In the genomic region with DNA sequence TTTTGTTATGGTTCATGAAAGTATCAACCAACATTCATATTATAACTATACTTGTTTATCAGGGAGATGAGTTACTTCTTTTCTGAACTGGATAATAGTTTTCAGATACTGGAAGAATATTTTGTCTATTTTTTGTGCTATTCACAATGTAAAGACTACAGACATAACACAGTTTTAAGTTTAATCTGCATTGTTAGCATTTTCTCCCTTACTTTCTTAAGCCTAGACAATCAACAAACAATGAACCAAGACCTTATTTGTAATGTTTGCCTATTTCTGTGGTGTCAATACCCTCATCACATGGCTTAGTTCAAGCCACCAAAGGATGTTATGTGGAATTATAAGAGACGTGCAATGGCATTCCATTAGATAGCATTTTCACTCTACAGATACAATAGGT, we compare ENCODE assay signal across 3 cellular contexts.
TF ChIP-seq lines count a peak whose summit lies in the region.

No MANE protein-coding gene starts in this region.

TF ChIP-seq in HepG2, 621 proteins besides CTCF, POLR2A, EP300 and RAD21 (continued from another document):
- TF ChIP-seq, protein P1, sequence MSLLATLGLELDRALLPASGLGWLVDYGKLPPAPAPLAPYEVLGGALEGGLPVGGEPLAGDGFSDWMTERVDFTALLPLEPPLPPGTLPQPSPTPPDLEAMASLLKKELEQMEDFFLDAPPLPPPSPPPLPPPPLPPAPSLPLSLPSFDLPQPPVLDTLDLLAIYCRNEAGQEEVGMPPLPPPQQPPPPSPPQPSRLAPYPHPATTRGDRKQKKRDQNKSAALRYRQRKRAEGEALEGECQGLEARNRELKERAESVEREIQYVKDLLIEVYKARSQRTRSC (CRISPR knock-in tag; IDR thresholded peaks at IDR 0.05; ENCODE audit: low read depth) = no peak
- TF ChIP-seq MAFK (conservative IDR thresholded peaks at IDR 0.05 in 1 of 2, IDR thresholded peaks at IDR 0.05 in 1 of 2; ENCODE audit: low read length in 2 of 2) = peak; percentile 14 to 45; a peak in 2 of 4 replicates
- TF ChIP-seq, protein P2, sequence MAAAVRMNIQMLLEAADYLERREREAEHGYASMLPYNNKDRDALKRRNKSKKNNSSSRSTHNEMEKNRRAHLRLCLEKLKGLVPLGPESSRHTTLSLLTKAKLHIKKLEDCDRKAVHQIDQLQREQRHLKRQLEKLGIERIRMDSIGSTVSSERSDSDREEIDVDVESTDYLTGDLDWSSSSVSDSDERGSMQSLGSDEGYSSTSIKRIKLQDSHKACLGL (CRISPR knock-in tag; IDR thresholded peaks at IDR 0.05) = no peak
- TF ChIP-seq, protein P3, sequence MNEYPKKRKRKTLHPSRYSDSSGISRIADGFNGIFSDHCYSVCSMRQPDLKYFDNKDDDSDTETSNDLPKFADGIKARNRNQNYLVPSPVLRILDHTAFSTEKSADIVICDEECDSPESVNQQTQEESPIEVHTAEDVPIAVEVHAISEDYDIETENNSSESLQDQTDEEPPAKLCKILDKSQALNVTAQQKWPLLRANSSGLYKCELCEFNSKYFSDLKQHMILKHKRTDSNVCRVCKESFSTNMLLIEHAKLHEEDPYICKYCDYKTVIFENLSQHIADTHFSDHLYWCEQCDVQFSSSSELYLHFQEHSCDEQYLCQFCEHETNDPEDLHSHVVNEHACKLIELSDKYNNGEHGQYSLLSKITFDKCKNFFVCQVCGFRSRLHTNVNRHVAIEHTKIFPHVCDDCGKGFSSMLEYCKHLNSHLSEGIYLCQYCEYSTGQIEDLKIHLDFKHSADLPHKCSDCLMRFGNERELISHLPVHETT (CRISPR knock-in tag; conservative IDR thresholded peaks at IDR 0.05) = no peak
- no peak for TF ChIP-seq GATAD1 (CRISPR knock-in tag; IDR thresholded peaks at IDR 0.05)
- TF ChIP-seq AKAP8 (CRISPR knock-in tag; IDR thresholded peaks at IDR 0.05) = no peak
- no peak for TF ChIP-seq ONECUT2 (CRISPR knock-in tag; IDR thresholded peaks at IDR 0.05)
- no peak for TF ChIP-seq GATAD2A (CRISPR knock-in tag; IDR thresholded peaks at IDR 0.05)

TF ChIP-seq in A549, 52 proteins besides CTCF, POLR2A, EP300 and RAD21 (continued from another document):
- TF ChIP-seq MAFK (IDR thresholded peaks at IDR 0.05; ENCODE audit: partially characterized antibody) = peak; percentile 61
- no peak for TF ChIP-seq JUN (IDR thresholded peaks at IDR 0.05)
- no peak for TF ChIP-seq ZNF302 (CRISPR knock-in tag; IDR thresholded peaks at IDR 0.05)

TF ChIP-seq in K562, 482 proteins besides CTCF, POLR2A, EP300 and RAD21:
- TF ChIP-seq ARID1B (IDR thresholded peaks at IDR 0.05) (no peak), ZNF316 (IDR thresholded peaks at IDR 0.05) (peak; percentile 53)
